ENCODE assay signal across 17 cellular contexts in genomic region chr12:98744692-98745091, GRCh38.
DNase-seq lines count a peak whose midpoint lies in the region; ATAC-seq and TF ChIP-seq lines count a peak whose summit lies in the region.
"Had no signal": no experiment of that assay in that cellular context is flagged by ENCODE, and none has a peak within 500 bp of the region (broad histone marks: within the 10 kb centered on the region; RNA-seq: fewer than 3 reads in every experiment).

No MANE protein-coding gene starts in this region.

- peaks cover 25% of the 10 kb centered on the region for H3K4me1 ChIP-seq in GM23338 (ENCODE audit: insufficient read depth)

- peaks cover 22% of the 10 kb centered on the region for H3K27me3 Mint-ChIP-seq in GM23338 (ENCODE audit: insufficient read depth, low read depth, poor library complexity)
- peaks cover 16% of the 10 kb centered on the region for H3K27me3 Mint-ChIP-seq in activated CD4-positive, alpha-beta memory T cell treated with anti-CD3 and anti-CD28 coated beads for 36 hours

- no peaks in the 10 kb centered on the region for H3K9me3 Mint-ChIP-seq in GM23338
- no peaks in the 10 kb centered on the region for H3K9me3 Mint-ChIP-seq in activated CD4-positive, alpha-beta memory T cell treated with anti-CD3 and anti-CD28 coated beads for 36 hours
- H3K9me3 Mint-ChIP-seq: endodermal cell, nephron progenitor cell had no signal

- no peaks in the 10 kb centered on the region for H3K36me3 ChIP-seq in GM23338 (ENCODE audit: insufficient read depth)
- H3K36me3 ChIP-seq: upper lobe of left lung had no signal

- no peaks in the 10 kb centered on the region for H3F3A ChIP-seq in GM23338 (replicated peaks; ENCODE audit: low read depth)

- CTCF ChIA-PET in activated CD4-positive, alpha-beta memory T cell treated with anti-CD3 and anti-CD28 coated beads for 36 hours (lab: Charles Lee) = no interaction called here

- H3K27me3 ChIP-seq in GM23338 (ENCODE audit: insufficient read depth) = peaks cover 27% of the 10 kb centered on the region

- H3K36me3 Mint-ChIP-seq in GM23338 (ENCODE audit: low read depth) = no peaks in the 10 kb centered on the region
- H3K36me3 Mint-ChIP-seq in activated CD4-positive, alpha-beta memory T cell treated with anti-CD3 and anti-CD28 coated beads for 36 hours = no peaks in the 10 kb centered on the region

- H3K4me1 Mint-ChIP-seq in GM23338 = peaks cover 25% of the 10 kb centered on the region
- peaks cover 49% of the 10 kb centered on the region for H3K4me1 Mint-ChIP-seq in activated CD4-positive, alpha-beta memory T cell treated with anti-CD3 and anti-CD28 coated beads for 36 hours (ENCODE audit: low read depth)

- peak overlapping the region; percentile 94; the same call in 1 of the 2 replicates for H3K4me2 ChIP-seq in GM23338

- no peak for TF ChIP-seq CTCF in GM23338 (conservative IDR thresholded peaks at IDR 0.05; ENCODE audit: low read depth in 2 of 2)

- H2AFZ ChIP-seq in GM23338 = no peak overlapping the region

- POLR2A ChIA-PET in activated CD4-positive, alpha-beta memory T cell treated with anti-CD3 and anti-CD28 coated beads for 36 hours (lab: Charles Lee) = no interaction called here

- 0 out of 3 replicates have a peak overlapping the region, but pooled peaks have one; percentile 6 for H3K4me3 Mint-ChIP-seq in GM23338
- H3K4me3 Mint-ChIP-seq in activated CD4-positive, alpha-beta memory T cell treated with anti-CD3 and anti-CD28 coated beads for 36 hours = peak overlapping the region; percentile 53

- H3K27ac Mint-ChIP-seq in GM23338 = no peak overlapping the region
- H3K27ac Mint-ChIP-seq in activated CD4-positive, alpha-beta memory T cell treated with anti-CD3 and anti-CD28 coated beads for 36 hours = no peak overlapping the region
- H3K27ac Mint-ChIP-seq: endodermal cell, nephron progenitor cell had no signal

- DNase-seq in activated naive CD4-positive, alpha-beta T cell treated with Interleukin-2 at 50 U/mL for 16 hours = peak; percentile 18
- no peak for DNase-seq in activated naive CD4-positive, alpha-beta T cell treated with anti-CD3 and anti-CD28 coated beads, Interleukin-2, amount 50 U/mL, for 16 hours
- DNase-seq in GM23338 (ENCODE audit: low spot score) = no peak
- peak; percentile 48 for DNase-seq in activated CD4-positive, alpha-beta memory T cell treated with anti-CD3 and anti-CD28 coated beads for 36 hours
- DNase-seq in head of caudate nucleus = peak in 33 of 42 donors; percentile 32 to 82 (median 59)
- DNase-seq in GDM1 (lab: John Stamatoyannopoulos, UW) = no peak
- DNase-seq: activated CD8-positive, alpha-beta memory T cell treated with anti-CD3 and anti-CD28 coated beads for 24 hours; COR-L47; NCI-H2171; NCI-H524 treated with DMSO at 0.1 percent for 48 hours; small intestine; stimulated activated CD4-positive, alpha-beta T cell treated with anti-CD3 and anti-CD28 coated beads, Interleukin-4, amount 100 ng/mL, for 4 hours; upper lobe of left lung had no signal

- intact Hi-C loops in activated CD4-positive, alpha-beta memory T cell treated with anti-CD3 and anti-CD28 coated beads for 36 hours (cut with micrococcal nuclease) = loop anchor here (5.0 to 10.0 kb wide), 2 partner anchors 1523 to 1840 kb away; partner anchors contain the start of genes DEPDC4, NEDD1 and SCYL2
- intact Hi-C loops in head of caudate nucleus (cut with DNase I) = loop anchor here (10.0 kb wide), 1 partner anchor 150 kb away; no protein-coding TSS in a partner anchor

- H4K20me1 ChIP-seq in GM23338 (replicated peaks; ENCODE audit: insufficient read depth) = no peaks in the 10 kb centered on the region

- ATAC-seq in GM23338 = no peak
- ATAC-seq in GM21576 (IDR thresholded peaks at IDR 0.05; ENCODE audit: unreplicated experiment) = no peak
- ATAC-seq in HG02610 (IDR thresholded peaks at IDR 0.05; ENCODE audit: unreplicated experiment) = no peak

- no peaks in the 10 kb centered on the region for H3K9me2 ChIP-seq in GM23338 (ENCODE audit: insufficient read depth)

- no peak overlapping the region for H3K27ac ChIP-seq in GM23338 (ENCODE audit: low read depth)
- H3K27ac ChIP-seq: upper lobe of left lung had no signal

- no peaks in the 10 kb centered on the region for H3K79me2 ChIP-seq in GM23338 (replicated peaks; ENCODE audit: insufficient read depth)

- no peak overlapping the region for H3K4me3 ChIP-seq in GM23338

TF ChIP-seq in GM23338, 12 proteins besides CTCF, POLR2A, EP300 and RAD21 (continues in another document):
- TF ChIP-seq NANOG (IDR thresholded peaks at IDR 0.05; ENCODE audit: borderline replicate concordance) (no peak), EZH2phosphoT487 (IDR thresholded peaks at IDR 0.05; ENCODE audit: unreplicated experiment) (no peak), ETS1 (IDR thresholded peaks at IDR 0.05) (no peak), ZNF114 (CRISPR knock-in tag; IDR thresholded peaks at IDR 0.05) (no peak), STAT1 (IDR thresholded peaks at IDR 0.05; ENCODE audit: unreplicated experiment) (no peak), CREB1 (CRISPR knock-in tag; IDR thresholded peaks at IDR 0.05; ENCODE audit: low read depth) (no peak), EZH2 (IDR thresholded peaks at IDR 0.05; ENCODE audit: low read depth, unreplicated experiment) (no peak), ZNF462 (CRISPR knock-in tag; IDR thresholded peaks at IDR 0.05) (no peak)

Comparison
In these comparisons a context has a peak if more than half of its experiments do, and no peak if none do; other contexts are left out.
1. DNase-seq: peak in activated naive CD4-positive, alpha-beta T cell treated with Interleukin-2 at 50 U/mL for 16 hours (single experiment), activated CD4-positive, alpha-beta memory T cell treated with anti-CD3 and anti-CD28 coated beads for 36 hours (single experiment) and head of caudate nucleus (33 of 42); none in activated naive CD4-positive, alpha-beta T cell treated with anti-CD3 and anti-CD28 coated beads, Interleukin-2, amount 50 U/mL, for 16 hours (single experiment), GM23338 (single experiment) and GDM1 (single experiment).